Comparison of ENCODE assay signal across 16 cellular contexts in genomic region chr6:53333439-53334408, GRCh38. TPM values are rescaled to one million over a fixed set of nuclear protein-coding genes. Genes with fewer than 3 reads are reported as not detected.
A peak's percentile ranks its signal among the peaks of the same experiment; 100 is the strongest.
DNase-seq lines count a peak whose midpoint lies in the region; ATAC-seq, FAIRE-seq and TF ChIP-seq lines count a peak whose summit lies in the region.
"Had no signal": no experiment of that assay in that cellular context is flagged by ENCODE, and none has a peak within 500 bp of the region (broad histone marks: within the 10 kb centered on the region; RNA-seq: fewer than 3 reads in every experiment).

No MANE protein-coding gene starts in this region.

- peak overlapping the region; percentile 92 for H3K27ac Mint-ChIP-seq in stimulated activated naive CD8-positive, alpha-beta T cell treated with anti-CD3 and anti-CD28 coated beads, Interleukin-15, Interleukin-2, amounts not matched to agents 100 ng/mL and 50 ng/mL, for 24 hours
- peak overlapping the region; percentile 78 for H3K27ac Mint-ChIP-seq in endothelial cell (ENCODE audit: unreplicated experiment)

- H3K27ac ChIP-seq in VCaP (peak overlapping the region; percentile 11; the same call in 1 of the 2 replicates), thymus (ENCODE audit: low read depth) (peak overlapping the region; percentile 0)
- H3K27ac ChIP-seq: psoas muscle had no signal

- peaks cover 55% of the 10 kb centered on the region for H3K4me1 ChIP-seq in thymus (ENCODE audit: control insufficient read depth, insufficient read depth, low read length)
- H3K4me1 ChIP-seq: psoas muscle had no signal

- no peaks in the 10 kb centered on the region for H3K27me3 Mint-ChIP-seq in stimulated activated naive CD8-positive, alpha-beta T cell treated with anti-CD3 and anti-CD28 coated beads, Interleukin-15, Interleukin-2, amounts not matched to agents 100 ng/mL and 50 ng/mL, for 24 hours
- H3K27me3 Mint-ChIP-seq in endothelial cell (ENCODE audit: unreplicated experiment), result peaks cover 11% of the 10 kb centered on the region

- peaks cover 10% of the 10 kb centered on the region for H3K36me3 ChIP-seq in thymus (ENCODE audit: control insufficient read depth, insufficient read depth)

- no peak for DNase-seq in stimulated activated naive CD8-positive, alpha-beta T cell treated with anti-CD3 and anti-CD28 coated beads, Interleukin-15, Interleukin-2, amounts not matched to agents 100 U/mL and 50 U/mL, for 24 hours
- DNase-seq in endothelial cell (ENCODE audit: low spot score) (no peak), frontal cortex (ENCODE audit: low spot score in 2 of 2) (no peak)
- DNase-seq in stimulated activated CD4-positive, alpha-beta T cell treated with anti-CD3 and anti-CD28 coated beads, Interleukin-2, amount 100 ng/mL, for 48 hours, result no peak
- DNase-seq: activated CD4-positive, alpha-beta T cell treated with anti-CD3 and anti-CD28 coated beads for 1 hour; EL; heart left ventricle; NCI-H226; psoas muscle; SK-N-SH; stimulated activated CD8-positive, alpha-beta memory T cell treated with anti-CD3 and anti-CD28 coated beads, Interleukin-4, amount 100 ng/mL, for 48 hours had no signal

- peaks cover 83% of the 10 kb centered on the region for H3K4me1 Mint-ChIP-seq in stimulated activated naive CD8-positive, alpha-beta T cell treated with anti-CD3 and anti-CD28 coated beads, Interleukin-15, Interleukin-2, amounts not matched to agents 100 ng/mL and 50 ng/mL, for 24 hours (ENCODE audit: low read depth)
- H3K4me1 Mint-ChIP-seq in endothelial cell (ENCODE audit: unreplicated experiment), result peaks cover 57% of the 10 kb centered on the region

- no peaks in the 10 kb centered on the region for H3K27me3 ChIP-seq in thymus (ENCODE audit: control insufficient read depth, insufficient read depth)
- H3K27me3 ChIP-seq: heart left ventricle had no signal

- ATAC-seq in stimulated activated naive CD8-positive, alpha-beta T cell treated with anti-CD3 and anti-CD28 coated beads, Interleukin-15, Interleukin-2, amounts not matched to agents 100 U/mL and 50 U/mL, for 24 hours, result no peak
- no peak for ATAC-seq in GM18873 (IDR thresholded peaks at IDR 0.05; ENCODE audit: low FRiP score, unreplicated experiment)
- ATAC-seq: heart left ventricle, psoas muscle had no signal

- no peak for TF ChIP-seq CTCF in VCaP (conservative IDR thresholded peaks at IDR 0.05)
- TF ChIP-seq CTCF in endothelial cell (IDR thresholded peaks at IDR 0.05; ENCODE audit: unreplicated experiment), result no peak

- 68% methylated on average over 5 of the region's 5 CpGs for WGBS in thymus

- no peak overlapping the region for H3K4me3 ChIP-seq in thymus (ENCODE audit: low read length)
- H3K4me3 ChIP-seq: psoas muscle had no signal

- H3K9me3 Mint-ChIP-seq in stimulated activated naive CD8-positive, alpha-beta T cell treated with anti-CD3 and anti-CD28 coated beads, Interleukin-15, Interleukin-2, amounts not matched to agents 100 ng/mL and 50 ng/mL, for 24 hours, result peaks cover 3% of the 10 kb centered on the region
- H3K9me3 Mint-ChIP-seq in endothelial cell (ENCODE audit: unreplicated experiment), result no peaks in the 10 kb centered on the region

- H3K36me3 Mint-ChIP-seq in stimulated activated naive CD8-positive, alpha-beta T cell treated with anti-CD3 and anti-CD28 coated beads, Interleukin-15, Interleukin-2, amounts not matched to agents 100 ng/mL and 50 ng/mL, for 24 hours (ENCODE audit: low read depth), result peaks cover 42% of the 10 kb centered on the region
- peaks cover 20% of the 10 kb centered on the region for H3K36me3 Mint-ChIP-seq in endothelial cell (ENCODE audit: low read depth, unreplicated experiment)

- peak overlapping the region; percentile 62 for H3K4me3 Mint-ChIP-seq in stimulated activated naive CD8-positive, alpha-beta T cell treated with anti-CD3 and anti-CD28 coated beads, Interleukin-15, Interleukin-2, amounts not matched to agents 100 ng/mL and 50 ng/mL, for 24 hours
- H3K4me3 Mint-ChIP-seq in endothelial cell (ENCODE audit: unreplicated experiment), result no peak overlapping the region

- no peak for FAIRE-seq in frontal cortex (lab: Jason Lieb, UNC)
- FAIRE-seq: HTR-8/SVneo had no signal

- H3K9me3 ChIP-seq in thymus (ENCODE audit: control insufficient read depth), result no peaks in the 10 kb centered on the region
- H3K9me3 ChIP-seq: heart left ventricle, psoas muscle, SK-N-SH had no signal

RNA-seq across cellular contexts. Expression of gene ELOVL5, which starts 15.0 kb away (rescaled TPM):
- total RNA-seq in endothelial cell (ENCODE audit: unreplicated experiment) (163 TPM), frontal cortex (50.5 TPM)
- polyA plus RNA-seq in thymus, result 62.8 TPM
